In genomic region chr1:58931761-58932160, GRCh38 we compare ENCODE assay signal across 15 cellular contexts.
A peak's percentile ranks its signal among the peaks of the same experiment; 100 is the strongest.
DNase-seq lines count a peak whose midpoint lies in the region; ATAC-seq and TF ChIP-seq lines count a peak whose summit lies in the region.
"Had no signal": no experiment of that assay in that cellular context is flagged by ENCODE, and none has a peak within 500 bp of the region (broad histone marks: within the 10 kb centered on the region; RNA-seq: fewer than 3 reads in every experiment).

No MANE protein-coding gene starts in this region.

- H3K4me1 ChIP-seq in PC-9 (replicated peaks; ENCODE audit: insufficient read depth) = peaks cover 88% of the 10 kb centered on the region
- H3K4me1 ChIP-seq in CD8-positive, alpha-beta memory T cell (ENCODE audit: insufficient read depth, low read length) = peaks cover 22% of the 10 kb centered on the region

- no peak overlapping the region for H3K4me3 ChIP-seq in AG04450 (ENCODE audit: low read depth, low read length)
- no peak overlapping the region for H3K4me3 ChIP-seq in PC-9
- no peak overlapping the region for H3K4me3 ChIP-seq in CD8-positive, alpha-beta memory T cell (ENCODE audit: low read length)
- H3K4me3 ChIP-seq: BLaER1 treated with 17β-estradiol and CSF1 and Interleukin-3, amounts not matched to agents 10 nM and 100 nM had no signal

- ATAC-seq in effector memory CD8-positive, alpha-beta T cell (replicated peaks) = no peak
- ATAC-seq in stimulated activated memory B cell treated with anti-CD40 and anti-IgM and Interleukin-4, amounts not matched to agents 10 μg/mL and 1 μg/mL and 100 μg/mL, for 72 hours = no peak

- no peak overlapping the region for H2AFZ ChIP-seq in PC-9

- H3K27me3 Mint-ChIP-seq in effector memory CD8-positive, alpha-beta T cell = peaks cover 0 to 18% of the 10 kb centered on the region in 2 donors
- H3K27me3 Mint-ChIP-seq in CD8-positive, alpha-beta memory T cell = peaks cover 0 to 4% of the 10 kb centered on the region in 2 donors
- no peaks in the 10 kb centered on the region for H3K27me3 Mint-ChIP-seq in stimulated activated memory B cell treated with anti-CD40 and anti-IgM and Interleukin-4, amounts not matched to agents 10 μg/mL and 1 μg/mL and 100 μg/mL, for 72 hours

- no peaks in the 10 kb centered on the region for H3K9me3 Mint-ChIP-seq in effector memory CD8-positive, alpha-beta T cell
- no peaks in the 10 kb centered on the region for H3K9me3 Mint-ChIP-seq in CD8-positive, alpha-beta memory T cell
- no peaks in the 10 kb centered on the region for H3K9me3 Mint-ChIP-seq in stimulated activated memory B cell treated with anti-CD40 and anti-IgM and Interleukin-4, amounts not matched to agents 10 μg/mL and 1 μg/mL and 100 μg/mL, for 72 hours

- H3F3A ChIP-seq in PC-9 (ENCODE audit: insufficient read depth, low read depth) = peaks cover 59% of the 10 kb centered on the region

- no peak overlapping the region for H3K4me3 Mint-ChIP-seq in effector memory CD8-positive, alpha-beta T cell
- no peak overlapping the region for H3K4me3 Mint-ChIP-seq in CD8-positive, alpha-beta memory T cell
- no peak overlapping the region for H3K4me3 Mint-ChIP-seq in stimulated activated memory B cell treated with anti-CD40 and anti-IgM and Interleukin-4, amounts not matched to agents 10 μg/mL and 1 μg/mL and 100 μg/mL, for 72 hours

- H3K79me2 ChIP-seq in PC-9 (ENCODE audit: low read depth) = no peaks in the 10 kb centered on the region

- no peaks in the 10 kb centered on the region for H4K20me1 ChIP-seq in PC-9 (ENCODE audit: insufficient read depth)
- H4K20me1 ChIP-seq: BLaER1 treated with 17β-estradiol and CSF1 and Interleukin-3, amounts not matched to agents 10 nM and 100 nM had no signal

- H3K27me3 ChIP-seq in AG04450 (ENCODE audit: control insufficient read depth, insufficient read depth, low read length) = no peaks in the 10 kb centered on the region
- no peaks in the 10 kb centered on the region for H3K27me3 ChIP-seq in PC-9 (ENCODE audit: insufficient read depth, low read depth)
- no peaks in the 10 kb centered on the region for H3K27me3 ChIP-seq in CD8-positive, alpha-beta memory T cell (ENCODE audit: insufficient read depth, low read length, poor library complexity, severe bottlenecking)
- H3K27me3 ChIP-seq: BLaER1 treated with 17β-estradiol and CSF1 and Interleukin-3, amounts not matched to agents 10 nM and 100 nM had no signal

- H3K27ac ChIP-seq in AG04450 (ENCODE audit: low read depth, low read length) (peak overlapping the region; percentile 21), PC-9 (peak overlapping the region; percentile 94)
- H3K27ac ChIP-seq in CD8-positive, alpha-beta memory T cell (ENCODE audit: low read depth, low read length) = no peak overlapping the region

- BruUV-seq in PC-9 (replicated peaks; lab: Mats Ljungman, UMichigan) = no TSS peak

- H3K4me2 ChIP-seq in PC-9 = peak overlapping the region; percentile 75

- H3K36me3 Mint-ChIP-seq in effector memory CD8-positive, alpha-beta T cell (ENCODE audit: insufficient read depth) = no peaks in the 10 kb centered on the region
- peaks cover 0 to 3% (median 2%) of the 10 kb centered on the region in 3 donors for H3K36me3 Mint-ChIP-seq in CD8-positive, alpha-beta memory T cell
- no peaks in the 10 kb centered on the region for H3K36me3 Mint-ChIP-seq in stimulated activated memory B cell treated with anti-CD40 and anti-IgM and Interleukin-4, amounts not matched to agents 10 μg/mL and 1 μg/mL and 100 μg/mL, for 72 hours

- peak overlapping the region; percentile 49 to 72 for H3K27ac Mint-ChIP-seq in effector memory CD8-positive, alpha-beta T cell
- H3K27ac Mint-ChIP-seq in CD8-positive, alpha-beta memory T cell = peak overlapping the region in 1 of 8 donors; percentile 19
- no peak overlapping the region for H3K27ac Mint-ChIP-seq in stimulated activated memory B cell treated with anti-CD40 and anti-IgM and Interleukin-4, amounts not matched to agents 10 μg/mL and 1 μg/mL and 100 μg/mL, for 72 hours

- POLR2A ChIA-PET in AG04450 (lab: Yijun Ruan, JAX) = no interaction called here
- POLR2A ChIA-PET in PC-9 (lab: Charles Lee; ENCODE audit: unreplicated experiment) = interaction anchor here (0.7 kb wide), 1 partner anchor 175 kb away, joined by 3 read pairs; no protein-coding TSS in a partner anchor
- POLR2A ChIA-PET in CD8-positive, alpha-beta memory T cell (lab: Charles Lee) = interaction anchor here (0.6 kb wide), 1 partner anchor 393 kb away, joined by 9 read pairs; no protein-coding TSS in a partner anchor

- DNase-seq in AG04450 (ENCODE audit: low read depth, low spot score) (no peak), PC-9 (no peak), left kidney (ENCODE audit: low read depth, low spot score) (peak; percentile 20), NCI-H524 (lab: John Stamatoyannopoulos, UW) (no peak), pons (ENCODE audit: low spot score) (no peak)
- no peak for DNase-seq in effector memory CD8-positive, alpha-beta T cell
- no peak for DNase-seq in CD8-positive, alpha-beta memory T cell
- DNase-seq: DMS153, KBM-7, NCI-H1092, NCI-H345, NCI-H69, Right ventricle myocardium superior had no signal

- H3K4me1 Mint-ChIP-seq in effector memory CD8-positive, alpha-beta T cell (ENCODE audit: low read depth in 2 of 2) = peaks cover 19 to 22% of the 10 kb centered on the region in 2 donors
- peaks cover 25 to 50% (median 27%) of the 10 kb centered on the region in 3 donors for H3K4me1 Mint-ChIP-seq in CD8-positive, alpha-beta memory T cell
- peaks cover 17% of the 10 kb centered on the region for H3K4me1 Mint-ChIP-seq in stimulated activated memory B cell treated with anti-CD40 and anti-IgM and Interleukin-4, amounts not matched to agents 10 μg/mL and 1 μg/mL and 100 μg/mL, for 72 hours

- intact Hi-C loops in PC-9 (cut with micrococcal nuclease; ENCODE audit: unreplicated experiment) = loop anchor here (1.0 to 2.0 kb wide), 5 partner anchors 29 to 767 kb away; no protein-coding TSS in a partner anchor

- H3K36me3 ChIP-seq in PC-9 (ENCODE audit: low read depth) = no peaks in the 10 kb centered on the region
- H3K36me3 ChIP-seq in CD8-positive, alpha-beta memory T cell (ENCODE audit: insufficient read depth, low read length) = no peaks in the 10 kb centered on the region
- H3K36me3 ChIP-seq: BLaER1 treated with 17β-estradiol and CSF1 and Interleukin-3, amounts not matched to agents 10 nM and 100 nM had no signal

- H3K9me3 ChIP-seq in AG04450 (ENCODE audit: control insufficient read depth, insufficient read depth, low read length) (no peaks in the 10 kb centered on the region; the same call in 1 of the 2 replicates), PC-9 (ENCODE audit: insufficient read depth, low read depth) (no peaks in the 10 kb centered on the region)
- H3K9me3 ChIP-seq in CD8-positive, alpha-beta memory T cell (ENCODE audit: low read length) = no peaks in the 10 kb centered on the region
- H3K9me3 ChIP-seq: BLaER1 treated with 17β-estradiol and CSF1 and Interleukin-3, amounts not matched to agents 10 nM and 100 nM had no signal

- no peaks in the 10 kb centered on the region for H3K9me2 ChIP-seq in PC-9 (ENCODE audit: insufficient read depth)

- TF ChIP-seq CTCF in AG04450 (IDR thresholded peaks at IDR 0.05; ENCODE audit: low read depth, low read length) (no peak), PC-9 (conservative IDR thresholded peaks at IDR 0.05) (no peak)

- CTCF ChIA-PET in AG04450 (lab: Charles Lee) (no interaction called here), PC-9 (lab: Charles Lee) (no interaction called here)
- CTCF ChIA-PET in CD8-positive, alpha-beta memory T cell (lab: Charles Lee) = interaction anchor here (0.7 to 1.0 kb wide), 2 partner anchors 10 to 148 kb away, joined by 3 read pairs; partner anchors contain the start of gene JUN
